In genomic region chr20:43457640-43458421, GRCh38 we compare ENCODE assay signal across 1 cellular context.
TF ChIP-seq lines count a peak whose summit lies in the region.

Gene SRSF6, plus strand, starts transcription at chr20:43457896. Its CDS starts 138 bp downstream, at chr20:43458034.

TF ChIP-seq in K562, 482 proteins besides CTCF, POLR2A, EP300 and RAD21 (continued from another document and continues in another):
- no peak; the same call in 1 of the 2 replicates for TF ChIP-seq NFE2 (IDR thresholded peaks at IDR 0.05; ENCODE audit: low read depth)
- TF ChIP-seq TSC22D4 (tag; IDR thresholded peaks at IDR 0.05): no peak
- no peak for TF ChIP-seq PTRF (tag; IDR thresholded peaks at IDR 0.05)
- TF ChIP-seq TRIM28 (IDR thresholded peaks at IDR 0.05): no peak; the same call in 1 of the 2 replicates
- TF ChIP-seq OTX1 (CRISPR knock-in tag; IDR thresholded peaks at IDR 0.05): peak; percentile 92
- TF ChIP-seq ZNF140 (CRISPR knock-in tag; IDR thresholded peaks at IDR 0.05): no peak
- TF ChIP-seq ZNF23 (CRISPR knock-in tag; IDR thresholded peaks at IDR 0.05): no peak
- TF ChIP-seq PPARD (CRISPR knock-in tag; IDR thresholded peaks at IDR 0.05): no peak
- TF ChIP-seq ETS1 (conservative IDR thresholded peaks at IDR 0.05; ENCODE audit: control insufficient read depth, low read depth, low read length): no peak; the same call in 1 of the 2 replicates
- TF ChIP-seq HNRNPLL (IDR thresholded peaks at IDR 0.05; ENCODE audit: low read depth, low read length, poor library complexity, severe bottlenecking): peak; percentile 63
- TF ChIP-seq EGR1 (conservative IDR thresholded peaks at IDR 0.05): peak; percentile 84
- no peak for TF ChIP-seq ZNF280B (CRISPR knock-in tag; IDR thresholded peaks at IDR 0.05)
- TF ChIP-seq TBP (optimal IDR thresholded peaks at IDR 0.05; ENCODE audit: low read depth, low read length): no peak
- peak; percentile 97 for TF ChIP-seq POLR2H (tag; IDR thresholded peaks at IDR 0.05; ENCODE audit: low read depth)
- peak; percentile 100 for TF ChIP-seq RBFOX2 (IDR thresholded peaks at IDR 0.05; ENCODE audit: low read depth, low read length)
- TF ChIP-seq KDM1A (IDR thresholded peaks at IDR 0.05): no peak
- peak; percentile 54; the same call in 1 of the 2 replicates for TF ChIP-seq ARID3B (CRISPR knock-in tag; IDR thresholded peaks at IDR 0.05; ENCODE audit: borderline replicate concordance)
- no peak for TF ChIP-seq SPI1 (IDR thresholded peaks at IDR 0.05; ENCODE audit: borderline replicate concordance, low read depth, low read length)
- no peak for TF ChIP-seq ETV1 (tag; conservative IDR thresholded peaks at IDR 0.05; ENCODE audit: low read depth)
- TF ChIP-seq GATAD2A (IDR thresholded peaks at IDR 0.05): no peak
- TF ChIP-seq ZNF274 (IDR thresholded peaks at IDR 0.05; ENCODE audit: borderline replicate concordance, low read depth, low read length): no peak
- TF ChIP-seq NUFIP1 (IDR thresholded peaks at IDR 0.05; ENCODE audit: partially characterized antibody): no peak
- TF ChIP-seq KAT8 (IDR thresholded peaks at IDR 0.05; ENCODE audit: low read depth): no peak
- no peak for TF ChIP-seq CEBPZ (IDR thresholded peaks at IDR 0.05; ENCODE audit: borderline replicate concordance, low read depth, low read length)
- TF ChIP-seq CHD1 (IDR thresholded peaks at IDR 0.05; ENCODE audit: low read length): peak; percentile 99
- no peak for TF ChIP-seq TAF15 (IDR thresholded peaks at IDR 0.05; ENCODE audit: low read depth, low read length)
- TF ChIP-seq ZNF561 (CRISPR knock-in tag; conservative IDR thresholded peaks at IDR 0.05): 0 out of 2 replicates have a peak, but pooled peaks have one; percentile 8
- peak; percentile 91 for TF ChIP-seq BACH1 (tag; IDR thresholded peaks at IDR 0.05)
- TF ChIP-seq RFX5 (IDR thresholded peaks at IDR 0.05; ENCODE audit: low read depth, low read length): no peak
- peak; percentile 35; the same call in 1 of the 2 replicates for TF ChIP-seq CAMTA2 (CRISPR knock-in tag; conservative IDR thresholded peaks at IDR 0.05)
- TF ChIP-seq NONO (IDR thresholded peaks at IDR 0.05; ENCODE audit: low read depth in 2 of 2, low read length in 1 of 2): peak; percentile 58 to 97; a peak in 3 of 4 replicates
- TF ChIP-seq BHLHE40 (IDR thresholded peaks at IDR 0.05; ENCODE audit: low read length): peak; percentile 54
- peak; percentile 92 for TF ChIP-seq PHF8 (IDR thresholded peaks at IDR 0.05; ENCODE audit: borderline replicate concordance, low read length)
- TF ChIP-seq IRF1 (CRISPR knock-in tag; IDR thresholded peaks at IDR 0.05; ENCODE audit: borderline replicate concordance): no peak
- no peak for TF ChIP-seq PTTG1 (tag; IDR thresholded peaks at IDR 0.05; ENCODE audit: low read depth)
- no peak for TF ChIP-seq ZNF57 (CRISPR knock-in tag; IDR thresholded peaks at IDR 0.05)
- TF ChIP-seq HMGN3 (IDR thresholded peaks at IDR 0.05; ENCODE audit: borderline replicate concordance, extremely low read depth, insufficient read length, low read depth, low read length): peak; percentile 70
- peak in 1 of 3 experiments; percentile 91; a peak in 3 of 6 replicates for TF ChIP-seq ZBTB11 (CRISPR knock-in tag; IDR thresholded peaks at IDR 0.05)
- TF ChIP-seq ELK3 (CRISPR knock-in tag; IDR thresholded peaks at IDR 0.05): no peak
- TF ChIP-seq POU5F1 (IDR thresholded peaks at IDR 0.05; ENCODE audit: borderline replicate concordance, low read depth, low read length, partially characterized antibody): no peak
- TF ChIP-seq FIP1L1 (IDR thresholded peaks at IDR 0.05; ENCODE audit: low read depth, low read length, poor library complexity, severe bottlenecking): peak; percentile 98
- no peak for TF ChIP-seq MCM7 (IDR thresholded peaks at IDR 0.05)
- TF ChIP-seq CGGBP1 (CRISPR knock-in tag; IDR thresholded peaks at IDR 0.05): 0 out of 2 replicates have a peak, but pooled peaks have one; percentile 35
- TF ChIP-seq ZNF239 (CRISPR knock-in tag; IDR thresholded peaks at IDR 0.05): no peak; the same call in 1 of the 2 replicates
- peak; percentile 63; the same call in 1 of the 2 replicates for TF ChIP-seq ZNF263 (CRISPR knock-in tag; IDR thresholded peaks at IDR 0.05; ENCODE audit: borderline replicate concordance)
- TF ChIP-seq RB1 (IDR thresholded peaks at IDR 0.05; ENCODE audit: low read depth): peak; percentile 77; the same call in 1 of the 2 replicates
- peak in 1 of 2 experiments; percentile 58; a peak in 1 of 4 replicates for TF ChIP-seq MLLT1 (IDR thresholded peaks at IDR 0.05)
- TF ChIP-seq NBN (IDR thresholded peaks at IDR 0.05; ENCODE audit: low read depth): peak; percentile 63; the same call in 1 of the 2 replicates
- TF ChIP-seq ZNF740 (CRISPR knock-in tag; IDR thresholded peaks at IDR 0.05): no peak
- TF ChIP-seq ZNF740 (tag; IDR thresholded peaks at IDR 0.05): no peak
- no peak; the same call in 1 of the 2 replicates for TF ChIP-seq NR1H2 (CRISPR knock-in tag; IDR thresholded peaks at IDR 0.05)
- TF ChIP-seq TAF1 (IDR thresholded peaks at IDR 0.05; ENCODE audit: control insufficient read depth, extremely low read depth, insufficient read depth, low read length, severe bottlenecking): peak; percentile 94
- peak; percentile 79; the same call in 1 of the 2 replicates for TF ChIP-seq NR3C1 (CRISPR knock-in tag; IDR thresholded peaks at IDR 0.05)
- peak; percentile 95 for TF ChIP-seq SMAD4 (CRISPR knock-in tag; conservative IDR thresholded peaks at IDR 0.05)
- no peak for TF ChIP-seq MED1 (CRISPR knock-in tag; IDR thresholded peaks at IDR 0.05; ENCODE audit: borderline replicate concordance)
- TF ChIP-seq ZC3H4 (CRISPR knock-in tag; IDR thresholded peaks at IDR 0.05; ENCODE audit: borderline replicate concordance): peak; percentile 71; the same call in 1 of the 2 replicates
